8 cellular contexts compared by ENCODE assay signal in the genomic region with DNA sequence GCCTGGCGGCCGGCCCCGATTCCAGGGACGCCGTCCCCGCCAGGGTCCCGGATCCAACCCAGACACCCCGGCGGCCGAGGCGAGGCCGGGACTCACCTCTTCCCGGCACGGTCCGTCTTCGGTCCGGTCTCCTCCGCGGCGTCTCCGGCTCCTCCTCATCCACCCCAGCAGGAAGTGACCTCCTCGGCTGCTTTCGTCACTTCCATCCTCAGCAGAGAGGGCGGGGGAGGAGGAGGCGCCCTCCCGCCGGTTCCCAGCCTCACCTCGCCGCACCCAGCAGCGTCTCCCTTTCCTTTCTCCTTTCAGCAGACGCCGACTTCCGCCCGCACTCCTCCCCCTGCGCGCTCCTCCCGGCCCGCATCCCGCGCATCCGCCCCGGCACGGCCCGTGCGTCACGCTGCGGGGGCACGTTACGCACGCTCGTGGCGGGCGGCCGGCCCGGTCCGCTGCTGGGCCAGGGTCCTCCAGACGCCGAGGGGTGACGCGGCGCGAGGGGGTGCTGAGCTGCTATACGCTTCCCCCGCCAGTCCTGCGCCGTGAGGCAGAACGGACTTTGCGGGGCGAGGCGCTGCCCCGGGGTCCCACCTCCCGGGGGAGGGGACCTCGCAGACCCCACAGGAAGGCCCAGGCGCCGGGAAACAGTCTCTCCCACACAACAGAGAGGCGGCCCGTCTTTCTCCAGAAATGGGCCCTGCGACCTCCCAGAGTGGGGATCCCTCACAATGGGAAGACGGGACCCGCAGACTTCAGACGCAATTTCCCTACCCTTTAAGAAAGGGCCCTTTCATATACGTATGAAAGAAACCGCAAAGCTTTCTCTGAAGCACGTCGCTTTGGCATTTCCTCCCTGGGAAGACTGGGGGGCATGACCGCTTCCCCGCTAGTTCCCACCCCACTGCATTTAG. TPM values are rescaled to one million over a fixed set of nuclear protein-coding genes. Genes with fewer than 3 reads are reported as not detected.
DNase-seq lines count a peak whose midpoint lies in the region; ATAC-seq and TF ChIP-seq lines count a peak whose summit lies in the region.

A gene (minus strand): TSS at position 176 of the 905 bp plus-strand sequence. CDS start 2,043 bp downstream, outside the sequence.

- H3K27me3 ChIP-seq in IMR-90 (ENCODE audit: control insufficient read depth, insufficient read depth, low read length) (no peaks in the 10 kb centered on the region), muscle layer of duodenum (ENCODE audit: low read depth, low read length) (no peaks in the 10 kb centered on the region)

- H3K27me3 Mint-ChIP-seq in activated T-cell treated with anti-CD3 and anti-CD28 coated beads, Interleukin-2, amount 50 U/mL, for 24 hours: no peaks in the 10 kb centered on the region

- H3K9me1 ChIP-seq in IMR-90 (ENCODE audit: insufficient read depth, low read length): peaks cover 2% of the 10 kb centered on the region; the same call in 1 of the 2 replicates

- peak; percentile 94 for DNase-seq in DMS 273 (lab: John Stamatoyannopoulos, UW; ENCODE audit: unreplicated experiment)
- DNase-seq in IMR-90: peak; percentile 92
- DNase-seq in activated T-cell treated with anti-CD3 and anti-CD28 coated beads, Interleukin-2, amount 50 U/mL, for 24 hours: peak; percentile 88
- peak; percentile 60 for DNase-seq in stimulated activated CD8-positive, alpha-beta memory T cell treated with anti-CD3 and anti-CD28 coated beads, Interleukin-7, amount 100 ng/mL, for 24 hours (ENCODE audit: low read depth)

- POLR2A ChIA-PET in IMR-90 (lab: Charles Lee; ENCODE audit: unreplicated experiment): no interaction called here

- H2BK20ac ChIP-seq in IMR-90 (ENCODE audit: low read depth, low read length): no peak within 1 kb of the TSS

- peak within 1 kb of the TSS; percentile 95 for H3K4me3 Mint-ChIP-seq in activated T-cell treated with anti-CD3 and anti-CD28 coated beads, Interleukin-2, amount 50 U/mL, for 24 hours

- H2AFZ ChIP-seq in IMR-90 (replicated peaks; ENCODE audit: low read length, poor library complexity): peak within 1 kb of the TSS; percentile 97

- peak within 1 kb of the TSS; percentile 96 for H3K4me2 ChIP-seq in IMR-90 (ENCODE audit: low read depth, low read length)

- intact Hi-C loops in IMR-90 (cut with micrococcal nuclease): loop anchor here (5.0 kb wide), 1 partner anchor 46 kb away; no protein-coding TSS in a partner anchor

- CTCF ChIA-PET in IMR-90 (lab: Yijun Ruan, JAX): interaction anchor here (0.7 kb wide), 1 partner anchor 18 kb away, joined by 4 read pairs; no protein-coding TSS in a partner anchor

- H3K4me1 Mint-ChIP-seq in activated T-cell treated with anti-CD3 and anti-CD28 coated beads, Interleukin-2, amount 50 U/mL, for 24 hours (ENCODE audit: low read depth): peaks cover 74% of the 10 kb centered on the region

- peak within 1 kb of the TSS; percentile 65 for H2AK5ac ChIP-seq in IMR-90 (ENCODE audit: low read depth, low read length)

- H2BK5ac ChIP-seq in IMR-90 (ENCODE audit: low read depth, low read length, poor library complexity, severe bottlenecking): peak within 1 kb of the TSS; percentile 78

- peak within 1 kb of the TSS; percentile 44 for H3K18ac ChIP-seq in IMR-90 (ENCODE audit: low read depth, low read length)

- H3K27ac Mint-ChIP-seq in activated T-cell treated with anti-CD3 and anti-CD28 coated beads, Interleukin-2, amount 50 U/mL, for 24 hours: peak within 1 kb of the TSS; percentile 95

- H3K9me3 ChIP-seq in IMR-90 (ENCODE audit: control insufficient read depth, insufficient read depth, low read length) (no peaks in the 10 kb centered on the region), muscle layer of duodenum (ENCODE audit: control insufficient read depth in 1 of 2, low read length in 2 of 2) (no peaks in the 10 kb centered on the region)

- H3K4me1 ChIP-seq in IMR-90 (ENCODE audit: control insufficient read depth, insufficient read depth, low read length) (peaks cover 4% of the 10 kb centered on the region), muscle layer of duodenum (ENCODE audit: control insufficient read depth in 1 of 2, insufficient read depth in 2 of 2, low read length in 2 of 2) (peaks cover 17% of the 10 kb centered on the region in 2 donors)

- peak within 1 kb of the TSS; percentile 98 to 100 for H4K8ac ChIP-seq in IMR-90 (ENCODE audit: low read depth in 2 of 2, low read length in 2 of 2)

- H3K27ac ChIP-seq in IMR-90 (ENCODE audit: insufficient read depth, low read length) (peak within 1 kb of the TSS; percentile 77), muscle layer of duodenum (ENCODE audit: low read length) (peak within 1 kb of the TSS; percentile 96)

- H3K4me3 ChIP-seq in IMR-90 (ENCODE audit: insufficient read depth, low read depth, low read length) (peak within 1 kb of the TSS; percentile 91), muscle layer of duodenum (ENCODE audit: low read depth in 1 of 2, low read length in 2 of 2) (peak within 1 kb of the TSS; percentile 91 to 95)

- peak within 1 kb of the TSS; percentile 20 for H2BK120ac ChIP-seq in IMR-90 (ENCODE audit: low read depth, low read length)

- TF ChIP-seq RAD21 in IMR-90 (IDR thresholded peaks at IDR 0.05; ENCODE audit: low read length): no peak

- peak within 1 kb of the TSS; percentile 75 for H3K56ac ChIP-seq in IMR-90 (ENCODE audit: extremely low read depth, insufficient read depth, low read length)

- WGBS in IMR-90 (ENCODE audit: extremely low coverage in 2 of 2, insufficient read length in 1 of 2), 2 experiments: 0% methylated on average over 46 of the region's 87 CpGs; no CpG with 5 or more reads in 1 of the 2 experiments

- peak within 1 kb of the TSS; percentile 95 for H2AK9ac ChIP-seq in IMR-90 (replicated peaks; ENCODE audit: low read depth, low read length, poor library complexity)

- H3K36me3 ChIP-seq in IMR-90 (ENCODE audit: control insufficient read depth, insufficient read depth, low read length) (peaks cover 18% of the 10 kb centered on the region), muscle layer of duodenum (ENCODE audit: control insufficient read depth in 1 of 2, insufficient read depth in 2 of 2, low read length in 2 of 2) (peaks cover 24 to 28% of the 10 kb centered on the region in 2 donors)

- H3K9ac ChIP-seq in IMR-90 (ENCODE audit: low read depth, low read length): peak within 1 kb of the TSS; percentile 78

- BruUV-seq in IMR-90 (replicated peaks; lab: Mats Ljungman, UMichigan): no TSS peak

- peaks cover 12 to 36% of the 10 kb centered on the region in 2 experiments for H3K79me1 ChIP-seq in IMR-90 (ENCODE audit: low read depth in 1 of 2, low read length in 2 of 2)

- 0 out of 3 replicates have a peak within 1 kb of the TSS, but pooled peaks have one; percentile 27 for H2BK15ac ChIP-seq in IMR-90 (ENCODE audit: low read depth, low read length)

- no peak for TF ChIP-seq CTCF in IMR-90 (conservative IDR thresholded peaks at IDR 0.05; ENCODE audit: low read depth, low read length)

- peak within 1 kb of the TSS; percentile 86 for H3K23ac ChIP-seq in IMR-90 (ENCODE audit: low read depth, low read length)

- no peaks in the 10 kb centered on the region for H3K9me3 Mint-ChIP-seq in activated T-cell treated with anti-CD3 and anti-CD28 coated beads, Interleukin-2, amount 50 U/mL, for 24 hours

- peak; percentile 98 for TF ChIP-seq POLR2A in IMR-90 (IDR thresholded peaks at IDR 0.05; ENCODE audit: low read depth, low read length)

- peaks cover 24% of the 10 kb centered on the region for H4K20me1 ChIP-seq in IMR-90 (ENCODE audit: insufficient read depth, low read length)

- in situ Hi-C loops in IMR-90 (cut with MboI; ENCODE audit: low sequenced_read_pairs): no loop called here

- ATAC-seq in GM21526 (IDR thresholded peaks at IDR 0.05; ENCODE audit: low FRiP score, unreplicated experiment) (peak; percentile 87), IMR-90 (ENCODE audit: low read depth) (peak; percentile 93), esophagus mucosa (peak; percentile 97)

- H4K5ac ChIP-seq in IMR-90 (ENCODE audit: low read depth, low read length): peak within 1 kb of the TSS; percentile 62

- peak within 1 kb of the TSS; percentile 79 for H3K14ac ChIP-seq in IMR-90 (replicated peaks; ENCODE audit: low read depth, low read length)

- peak within 1 kb of the TSS; percentile 93 for H3K4ac ChIP-seq in IMR-90 (ENCODE audit: low read depth, low read length)

- H4K91ac ChIP-seq in IMR-90 (ENCODE audit: insufficient read depth, low read depth, low read length): peak within 1 kb of the TSS; percentile 64

- peaks cover 40% of the 10 kb centered on the region for H3K36me3 Mint-ChIP-seq in activated T-cell treated with anti-CD3 and anti-CD28 coated beads, Interleukin-2, amount 50 U/mL, for 24 hours (ENCODE audit: low read depth)

- dilution Hi-C loops in IMR-90 (cut with HindIII; ENCODE audit: low sequenced_read_pairs, unreplicated experiment): no loop called here

TF ChIP-seq in IMR-90, 13 proteins besides CTCF, POLR2A, EP300 and RAD21 (continues in another document):
- TF ChIP-seq MAZ (IDR thresholded peaks at IDR 0.05; ENCODE audit: borderline replicate concordance, low read depth, low read length) (peak; percentile 95), CHD1 (IDR thresholded peaks at IDR 0.05; ENCODE audit: low read depth, low read length) (peak; percentile 85), RCOR1 (IDR thresholded peaks at IDR 0.05; ENCODE audit: insufficient replicate concordance, low read length) (no peak)

TF ChIP-seq in PFSK-1, 5 proteins besides CTCF, POLR2A, EP300 and RAD21 (continues in another document):
- TF ChIP-seq TAF1 (IDR thresholded peaks at IDR 0.05; ENCODE audit: borderline replicate concordance, insufficient read depth, low read length): no peak
- peak; percentile 79; the same call in 1 of the 2 replicates for TF ChIP-seq POLR2AphosphoS5 (IDR thresholded peaks at IDR 0.05; ENCODE audit: low read depth, low read length)

RNA-seq across cellular contexts. Expression of the gene that starts here (rescaled TPM):
- 14.7 and 21.1 TPM in 2 replicates for total RNA-seq in IMR-90 (2012; rRNA removed)
- polyA plus RNA-seq in IMR-90 (2012; rRNA removed): 6.4 and 6.8 TPM in 2 replicates
- polyA plus RNA-seq in IMR-90 (2012; cell fraction: cytosol; rRNA removed): 2.9 and 4.0 TPM in 2 replicates
- polyA plus RNA-seq in IMR-90 (2012; cell fraction: nucleus; rRNA removed; ENCODE audit: low replicate concordance): 10.0 and 112 TPM in 2 replicates
- polyA plus RNA-seq in PFSK-1 (2012; ENCODE audit: insufficient read length, low read depth): 7.0 TPM
- 40.7 TPM for total RNA-seq in esophagus mucosa

Comparison
In these comparisons a context has a peak if more than half of its experiments do, and no peak if none do; other contexts are left out.
1. Peak in every context shown above with its lines: DNase-seq, ATAC-seq, H3K4me3 ChIP-seq and H3K27ac ChIP-seq.